In genomic region chr1:9553736-9554144, GRCh38 we compare ENCODE assay signal across 1 cellular context.
TF ChIP-seq lines count a peak whose summit lies in the region.

No MANE protein-coding gene starts in this region.

TF ChIP-seq in HepG2, 621 proteins besides CTCF, POLR2A, EP300 and RAD21 (continued from another document and continues in another):
- peak; percentile 75; the same call in 1 of the 2 replicates for TF ChIP-seq ARID4A (CRISPR knock-in tag; IDR thresholded peaks at IDR 0.05; ENCODE audit: borderline replicate concordance)
- peak; percentile 92 for TF ChIP-seq ERF (CRISPR knock-in tag; IDR thresholded peaks at IDR 0.05)
- peak; percentile 95; the same call in 1 of the 2 replicates for TF ChIP-seq ZFP36L1 (CRISPR knock-in tag; IDR thresholded peaks at IDR 0.05)
- peak; percentile 68; the same call in 1 of the 2 replicates for TF ChIP-seq ZNF614 (CRISPR knock-in tag; IDR thresholded peaks at IDR 0.05; ENCODE audit: borderline replicate concordance)
- TF ChIP-seq MIER3 (CRISPR knock-in tag; IDR thresholded peaks at IDR 0.05; ENCODE audit: borderline replicate concordance), result peak; percentile 93; the same call in 1 of the 2 replicates
- 0 out of 2 replicates have a peak, but pooled peaks have one; percentile 17 for TF ChIP-seq ZNF644 (CRISPR knock-in tag; IDR thresholded peaks at IDR 0.05; ENCODE audit: low read depth)
- no peak for TF ChIP-seq CBX2 (IDR thresholded peaks at IDR 0.05; ENCODE audit: low read depth, low read length)
- no peak for TF ChIP-seq CBX2 (CRISPR knock-in tag; IDR thresholded peaks at IDR 0.05; ENCODE audit: low read depth)
- TF ChIP-seq THAP7 (CRISPR knock-in tag; IDR thresholded peaks at IDR 0.05), result no peak
- peak; percentile 43 for TF ChIP-seq TBL1XR1 (IDR thresholded peaks at IDR 0.05; ENCODE audit: borderline replicate concordance, low read length, partially characterized antibody)
- TF ChIP-seq FOSL1 (CRISPR knock-in tag; IDR thresholded peaks at IDR 0.05; ENCODE audit: borderline replicate concordance), result no peak
- no peak for TF ChIP-seq ZNF329 (CRISPR knock-in tag; IDR thresholded peaks at IDR 0.05; ENCODE audit: low read depth)
- no peak for TF ChIP-seq ZFAT (CRISPR knock-in tag; conservative IDR thresholded peaks at IDR 0.05)
- peak; percentile 44; the same call in 1 of the 2 replicates for TF ChIP-seq KDM2A (CRISPR knock-in tag; IDR thresholded peaks at IDR 0.05; ENCODE audit: borderline replicate concordance, low read depth)
- TF ChIP-seq SP140L (CRISPR knock-in tag; IDR thresholded peaks at IDR 0.05; ENCODE audit: borderline replicate concordance), result 0 out of 2 replicates have a peak, but pooled peaks have one; percentile 41
- TF ChIP-seq NR2F2 (IDR thresholded peaks at IDR 0.05; ENCODE audit: borderline replicate concordance, low read depth), result peak; percentile 98
- TF ChIP-seq MXI1 (IDR thresholded peaks at IDR 0.05; ENCODE audit: borderline replicate concordance, low read depth, low read length), result peak; percentile 69; the same call in 1 of the 3 replicates
- TF ChIP-seq JUND (CRISPR knock-in tag; IDR thresholded peaks at IDR 0.05), result peak; percentile 72; the same call in 1 of the 2 replicates
- peak; percentile 95 for TF ChIP-seq PHF21A (CRISPR knock-in tag; IDR thresholded peaks at IDR 0.05)
- TF ChIP-seq FOXP4 (CRISPR knock-in tag; IDR thresholded peaks at IDR 0.05), result peak; percentile 97
- TF ChIP-seq SNAPC4 (CRISPR knock-in tag; IDR thresholded peaks at IDR 0.05), result no peak; the same call in 1 of the 2 replicates
- no peak for TF ChIP-seq STAG1 (CRISPR knock-in tag; IDR thresholded peaks at IDR 0.05)
- TF ChIP-seq KDM1A (CRISPR knock-in tag; IDR thresholded peaks at IDR 0.05), result peak; percentile 90
- peak; percentile 87; the same call in 1 of the 2 replicates for TF ChIP-seq FOXJ3 (CRISPR knock-in tag; IDR thresholded peaks at IDR 0.05; ENCODE audit: borderline replicate concordance)
- peak; percentile 87 for TF ChIP-seq HOMEZ (CRISPR knock-in tag; IDR thresholded peaks at IDR 0.05; ENCODE audit: low read depth)
- no peak for TF ChIP-seq PAWR (CRISPR knock-in tag; IDR thresholded peaks at IDR 0.05; ENCODE audit: borderline replicate concordance)
- no peak for TF ChIP-seq POLR2G (IDR thresholded peaks at IDR 0.05; ENCODE audit: low read depth, low read length)
- peak; percentile 95 for TF ChIP-seq MLXIP (CRISPR knock-in tag; IDR thresholded peaks at IDR 0.05; ENCODE audit: borderline replicate concordance)
- no peak for TF ChIP-seq AGO1 (IDR thresholded peaks at IDR 0.05; ENCODE audit: low read depth, low read length, poor library complexity, severe bottlenecking)
- TF ChIP-seq STAT6 (CRISPR knock-in tag; IDR thresholded peaks at IDR 0.05; ENCODE audit: borderline replicate concordance), result peak; percentile 78; the same call in 1 of the 2 replicates
- TF ChIP-seq BRF2 (CRISPR knock-in tag; IDR thresholded peaks at IDR 0.05), result peak; percentile 75; the same call in 1 of the 2 replicates
- no peak for TF ChIP-seq FOXM1 (CRISPR knock-in tag; IDR thresholded peaks at IDR 0.05)
- no peak for TF ChIP-seq NR0B2 (CRISPR knock-in tag; IDR thresholded peaks at IDR 0.05)
